In genomic region chr18:37253424-37254255, GRCh38 we compare ENCODE assay signal across 8 cellular contexts.
DNase-seq lines count a peak whose midpoint lies in the region; ATAC-seq and TF ChIP-seq lines count a peak whose summit lies in the region.

No MANE protein-coding gene starts in this region.

- no peaks in the 10 kb centered on the region for H3K4me1 ChIP-seq in A673 (ENCODE audit: insufficient read depth, low read length, poor library complexity, severe bottlenecking)
- peaks cover 0 to 4% of the 10 kb centered on the region in 2 donors for H3K4me1 ChIP-seq in ascending aorta
- peaks cover 12% of the 10 kb centered on the region for H3K4me1 ChIP-seq in lower lobe of right lung

- TF ChIP-seq CTCF in A673 (conservative IDR thresholded peaks at IDR 0.05; ENCODE audit: low read depth, low read length) (no peak), ascending aorta (IDR thresholded peaks at IDR 0.05) (no peak), lower lobe of right lung (IDR thresholded peaks at IDR 0.05) (no peak)

- no TSS peak for BruUV-seq in A673 (replicated peaks; lab: Mats Ljungman, UMichigan)

- H3K4me3 ChIP-seq in A673 (ENCODE audit: low read depth, low read length, poor library complexity, severe bottlenecking): peak overlapping the region; percentile 24
- H3K4me3 ChIP-seq in ascending aorta: peak overlapping the region; percentile 53 to 60
- H3K4me3 ChIP-seq in lower lobe of right lung: peak overlapping the region; percentile 50

- DNase-seq in A673 (ENCODE audit: low spot score): peak; percentile 41
- DNase-seq in HEK293T (ENCODE audit: extremely low spot score): peak; percentile 98
- no peak for DNase-seq in ascending aorta (ENCODE audit: low spot score in 2 of 2)
- DNase-seq in lower lobe of right lung: peak; percentile 52
- DNase-seq in putamen (ENCODE audit: low spot score): no peak

- no peaks in the 10 kb centered on the region for H3K36me3 ChIP-seq in A673 (ENCODE audit: insufficient read depth, low read length, poor library complexity, severe bottlenecking)
- no peaks in the 10 kb centered on the region for H3K36me3 ChIP-seq in ascending aorta
- no peaks in the 10 kb centered on the region for H3K36me3 ChIP-seq in lower lobe of right lung

- no peaks in the 10 kb centered on the region for H3K9me3 ChIP-seq in A673 (ENCODE audit: low read depth, low read length, poor library complexity, severe bottlenecking)
- H3K9me3 ChIP-seq in ascending aorta: no peaks in the 10 kb centered on the region
- no peaks in the 10 kb centered on the region for H3K9me3 ChIP-seq in lower lobe of right lung

- H3K27me3 ChIP-seq in A673 (replicated peaks; ENCODE audit: insufficient read depth, low read depth, low read length, poor library complexity) (peaks cover 43% of the 10 kb centered on the region), ascending aorta (peaks cover 8% of the 10 kb centered on the region), lower lobe of right lung (ENCODE audit: low read depth) (peaks cover 52% of the 10 kb centered on the region)

- POLR2A ChIA-PET in A673 (lab: Charles Lee; ENCODE audit: low non-redundant PET) (no interaction called here), HEK293T (lab: Yijun Ruan, JAX) (interaction anchor here (0.8 to 1.0 kb wide), 2 partner anchors 14 to 425 kb away, joined by 3 read pairs; partner anchors contain the start of genes KIAA1328 and TPGS2)

- intact Hi-C loops in A673 (cut with micrococcal nuclease; ENCODE audit: unreplicated experiment): no loop called here
- intact Hi-C loops in ascending aorta (cut with DNase I): loop anchor here (10.0 kb wide), 1 partner anchor 61 kb away; no protein-coding TSS in a partner anchor
- intact Hi-C loops in lower lobe of right lung (cut with DNase I): no loop called here

- CTCF ChIA-PET in A673 (lab: Charles Lee) (no interaction called here), HEK293T (lab: Yijun Ruan, JAX) (interaction anchor here (0.5 to 1.6 kb wide), 3 partner anchors 70 to 199 kb away, joined by 3 read pairs; no protein-coding TSS in a partner anchor)

- H3K27ac ChIP-seq in A673 (ENCODE audit: low read depth, low read length, poor library complexity, severe bottlenecking) (no peak overlapping the region), ascending aorta (no peak overlapping the region), lower lobe of right lung (no peak overlapping the region)

- ATAC-seq in lower lobe of right lung: peak; percentile 83 to 88
- ATAC-seq in GM21786 (IDR thresholded peaks at IDR 0.05; ENCODE audit: unreplicated experiment): no peak
- ATAC-seq in HG02588 (IDR thresholded peaks at IDR 0.05; ENCODE audit: unreplicated experiment): no peak
- ATAC-seq in HG03521 (IDR thresholded peaks at IDR 0.05; ENCODE audit: unreplicated experiment): no peak

TF ChIP-seq in HEK293T, 16 proteins besides CTCF, POLR2A, EP300 and RAD21:
- no peak for TF ChIP-seq TARDBP (IDR thresholded peaks at IDR 0.05)
- peak; percentile 91 for TF ChIP-seq L3MBTL2 (conservative IDR thresholded peaks at IDR 0.05)
- TF ChIP-seq ARNT (IDR thresholded peaks at IDR 0.05): no peak
TF ChIP-seq in HEK293T: peak in this region for 1.

Comparison
In these comparisons a context has a peak if more than half of its experiments do, and no peak if none do; other contexts are left out.
1. DNase-seq: peak in A673 (single experiment), HEK293T (single experiment) and lower lobe of right lung (single experiment); none in ascending aorta (0 of 2) and putamen (single experiment).
2. ATAC-seq: peak in lower lobe of right lung (2 of 2); none in GM21786 (single experiment), HG02588 (single experiment) and HG03521 (single experiment).
3. Peak in every context shown above with its lines, with median percentiles within 50 percentile points of each other: H3K4me3 ChIP-seq.